ENCODE assay signal across 10 cellular contexts in the genomic region with DNA sequence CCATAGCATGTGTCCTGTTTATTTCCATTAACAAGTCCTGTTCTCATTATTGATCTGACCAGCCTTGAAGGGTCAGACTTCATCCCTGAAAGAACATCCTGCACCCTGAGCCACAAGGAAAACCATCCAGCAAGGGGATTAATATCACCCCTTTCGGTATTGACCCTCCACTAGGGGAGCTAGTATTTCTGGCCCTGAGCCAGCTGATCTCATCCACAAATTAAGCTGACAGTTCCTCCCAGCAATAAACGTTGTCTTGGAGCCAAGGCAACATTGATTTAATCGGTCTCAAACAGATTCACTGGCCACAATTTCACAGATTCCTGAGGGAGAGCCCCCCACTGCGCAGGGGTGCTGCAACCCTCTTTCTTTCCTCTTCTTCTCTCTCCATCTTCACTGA.
DNase-seq lines count a peak whose midpoint lies in the region; ATAC-seq, FAIRE-seq and TF ChIP-seq lines count a peak whose summit lies in the region.
"Had no signal": no experiment of that assay in that cellular context is flagged by ENCODE, and none has a peak within 500 bp of the region (broad histone marks: within the 10 kb centered on the region; RNA-seq: fewer than 3 reads in every experiment).

No MANE protein-coding gene starts in this region.

- no peaks in the 10 kb centered on the region for H3K9me1 ChIP-seq in keratinocyte (ENCODE audit: control insufficient read depth, extremely low read depth, insufficient read depth, low read length)

- ATAC-seq in HG03175 (IDR thresholded peaks at IDR 0.05; ENCODE audit: unreplicated experiment) (peak; percentile 56), HG03196 (IDR thresholded peaks at IDR 0.05; ENCODE audit: unreplicated experiment) (no peak), GM21619 (IDR thresholded peaks at IDR 0.05; ENCODE audit: unreplicated experiment) (no peak), HG03045 (IDR thresholded peaks at IDR 0.05; ENCODE audit: unreplicated experiment) (no peak)

- no peak overlapping the region for H3K4me3 ChIP-seq in keratinocyte (ENCODE audit: control insufficient read depth in 2 of 3, extremely low read depth in 1 of 3, insufficient read depth in 2 of 3, low read depth in 1 of 3, low read length in 3 of 3)

- no peaks in the 10 kb centered on the region for H3K4me1 ChIP-seq in keratinocyte (ENCODE audit: control insufficient read depth, extremely low read depth, insufficient read depth, low read length)

- peak; percentile 25 to 44 (median 37) for TF ChIP-seq CTCF in keratinocyte (optimal IDR thresholded peaks at IDR 0.05 in 1 of 3, IDR thresholded peaks at IDR 0.05 in 1 of 3, conservative IDR thresholded peaks at IDR 0.05 in 1 of 3; ENCODE audit: extremely low read depth in 1 of 3, insufficient read depth in 2 of 3, low read length in 3 of 3)

- DNase-seq in DMS 273 (lab: John Stamatoyannopoulos, UW; ENCODE audit: unreplicated experiment) = peak; percentile 68
- DNase-seq in DMS 273 treated with DMSO at 0.1 percent for 48 hours (lab: John Stamatoyannopoulos, UW) = no peak
- DNase-seq in RKO (ENCODE audit: low spot score) = peak; percentile 50
- DNase-seq in keratinocyte (ENCODE audit: low read depth, low spot score) = no peak
- DNase-seq: NCI-H1930 had no signal

- no peaks in the 10 kb centered on the region for H3K79me2 ChIP-seq in keratinocyte (ENCODE audit: control insufficient read depth, insufficient read depth, low read length)

- dilution Hi-C loops in keratinocyte (cut with MboI; ENCODE audit: extremely low pct_ligation_motif_present, low sequenced_read_pairs) = no loop called here

- H3K27me3 ChIP-seq in keratinocyte (ENCODE audit: control insufficient read depth, extremely low read depth, insufficient read depth, low read length) = no peaks in the 10 kb centered on the region

- H3K9ac ChIP-seq in keratinocyte (ENCODE audit: control insufficient read depth, extremely low read depth, insufficient read depth, low read length) = no peak overlapping the region

- H2AFZ ChIP-seq in keratinocyte (ENCODE audit: control insufficient read depth, low read length) = no peak overlapping the region

- no peaks in the 10 kb centered on the region for H3K9me3 ChIP-seq in keratinocyte (ENCODE audit: control insufficient read depth, low read depth, low read length)

- H3K4me2 ChIP-seq in keratinocyte (ENCODE audit: control insufficient read depth, extremely low read depth, insufficient read depth, low read depth, low read length) = no peak overlapping the region

- H3K36me3 ChIP-seq in keratinocyte (ENCODE audit: control insufficient read depth in 2 of 2, extremely low read depth in 1 of 2, insufficient read depth in 2 of 2, low read length in 2 of 2) = no peaks in the 10 kb centered on the region

- no peak overlapping the region for H3K27ac ChIP-seq in keratinocyte (ENCODE audit: control insufficient read depth, insufficient read depth, low read length)
- H3K27ac ChIP-seq: 22Rv1 had no signal

- no peak for FAIRE-seq in keratinocyte (lab: Jason Lieb, UNC)

- H4K20me1 ChIP-seq in keratinocyte (ENCODE audit: control insufficient read depth, extremely low read depth, insufficient read depth, low read length) = no peaks in the 10 kb centered on the region

Comparison
In these comparisons a context has a peak if more than half of its experiments do, and no peak if none do; other contexts are left out.
1. DNase-seq: peak in DMS 273 (single experiment) and RKO (single experiment); none in DMS 273 treated with DMSO at 0.1 percent for 48 hours (single experiment) and keratinocyte (single experiment).